In the genomic region with DNA sequence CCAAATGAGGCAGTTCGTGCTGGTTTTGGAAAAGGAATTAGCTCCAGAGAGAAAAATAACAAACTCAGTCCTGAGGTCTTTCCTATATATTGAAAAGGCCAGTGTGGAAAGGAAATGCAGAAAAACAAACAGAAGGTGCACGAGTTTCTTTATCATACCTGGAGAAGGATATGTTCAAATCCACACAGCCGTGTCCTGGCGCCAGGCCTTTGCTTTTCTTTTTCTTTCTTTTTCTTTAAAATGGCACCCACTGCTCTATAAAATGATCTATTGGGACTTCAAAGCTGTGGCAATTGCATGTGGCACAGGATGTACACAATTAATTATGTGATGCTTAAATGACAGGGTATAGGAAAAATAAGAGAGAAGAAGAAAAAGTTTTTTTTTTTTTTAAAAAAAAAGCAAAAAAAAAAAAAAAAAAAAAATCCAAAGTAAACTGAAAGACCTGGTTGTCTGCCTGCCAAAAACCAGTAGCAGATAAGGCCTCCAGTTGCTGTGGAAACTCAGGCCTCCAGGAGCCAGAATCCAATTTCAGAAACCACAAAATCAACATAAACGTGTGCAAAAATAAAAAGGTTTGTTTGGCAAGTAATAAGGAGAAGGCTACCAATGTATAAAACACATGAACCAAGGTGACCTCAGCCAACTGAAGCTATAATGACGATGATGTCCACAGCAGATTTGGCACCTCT, we compare ENCODE assay signal across 15 cellular contexts.
DNase-seq lines count a peak whose midpoint lies in the region; ATAC-seq and TF ChIP-seq lines count a peak whose summit lies in the region.
"Had no signal": no experiment of that assay in that cellular context is flagged by ENCODE, and none has a peak within 500 bp of the region (broad histone marks: within the 10 kb centered on the region; RNA-seq: fewer than 3 reads in every experiment).

No MANE protein-coding gene starts in this region.

- no peaks in the 10 kb centered on the region for H3K36me3 ChIP-seq in PC-3 (ENCODE audit: low read depth, low read length)
- H3K36me3 ChIP-seq in lower lobe of right lung: no peaks in the 10 kb centered on the region
- H3K36me3 ChIP-seq in aorta (ENCODE audit: control insufficient read depth in 1 of 2, insufficient read depth in 2 of 2, low read length in 1 of 2): no peaks in the 10 kb centered on the region
- H3K36me3 ChIP-seq: esophagus muscularis mucosa had no signal

- H3K4me1 ChIP-seq in PC-3 (ENCODE audit: insufficient read depth, low read length) (peaks cover 9% of the 10 kb centered on the region), lower lobe of right lung (no peaks in the 10 kb centered on the region), aorta (ENCODE audit: control insufficient read depth in 1 of 2, insufficient read depth in 2 of 2, low read length in 2 of 2) (no peaks in the 10 kb centered on the region)
- H3K4me1 ChIP-seq: esophagus muscularis mucosa had no signal

- H3K79me2 ChIP-seq in PC-3 (ENCODE audit: low read length): no peaks in the 10 kb centered on the region

- H3K9ac ChIP-seq in PC-3 (ENCODE audit: low read length): no peak overlapping the region

- H3K27me3 ChIP-seq in PC-3 (ENCODE audit: low read length) (no peaks in the 10 kb centered on the region), lower lobe of right lung (ENCODE audit: low read depth) (no peaks in the 10 kb centered on the region), aorta (ENCODE audit: control insufficient read depth in 1 of 2, insufficient read depth in 2 of 2, low read length in 1 of 2) (no peaks in the 10 kb centered on the region)

- DNase-seq in DMS153 (lab: John Stamatoyannopoulos, UW) (peak; percentile 99), NCI-H146 (lab: John Stamatoyannopoulos, UW) (peak; percentile 99), PC-3 (peak; percentile 81), lower lobe of right lung (no peak), aorta (no peak)
- DNase-seq in activated CD4-positive, CD25-positive, alpha-beta regulatory T cell treated with anti-CD3 and anti-CD28 coated beads, Interleukin-2, amount 50 U/mL, for 72 hours: no peak
- DNase-seq: central memory CD4-positive, alpha-beta T cell; H7; immature natural killer cell; KBM-7; stimulated activated CD4-positive, alpha-beta T cell treated with anti-CD3 and anti-CD28 coated beads, Interleukin-1b, Interleukin-23, amount 100 ng/mL, for 48 hours had no signal

- H3K9me2 ChIP-seq in PC-3 (replicated peaks; ENCODE audit: low read length): no peaks in the 10 kb centered on the region

- BruUV-seq in PC-3 (replicated peaks; lab: Mats Ljungman, UMichigan): no TSS peak

- 40 to 41% methylated on average over 6 of the region's 6 CpGs for WGBS in aorta, 2 donors

- POLR2A ChIA-PET in PC-3 (lab: Charles Lee; ENCODE audit: unreplicated experiment): no interaction called here

- CTCF ChIA-PET in PC-3 (lab: Charles Lee): no interaction called here

- H3K4me3 ChIP-seq in PC-3 (ENCODE audit: low read length) (no peak overlapping the region), lower lobe of right lung (peak overlapping the region; percentile 15), aorta (ENCODE audit: low read length in 2 of 2) (no peak overlapping the region)
- H3K4me3 ChIP-seq: esophagus muscularis mucosa had no signal

- H3K27ac ChIP-seq in PC-3 (ENCODE audit: low read length) (no peak overlapping the region), lower lobe of right lung (no peak overlapping the region), aorta (ENCODE audit: low read depth in 1 of 2, low read length in 2 of 2) (no peak overlapping the region)
- H3K27ac ChIP-seq: esophagus muscularis mucosa had no signal

- H3K9me3 ChIP-seq in PC-3 (ENCODE audit: low read length): no peaks in the 10 kb centered on the region
- H3K9me3 ChIP-seq in lower lobe of right lung: no peaks in the 10 kb centered on the region
- no peaks in the 10 kb centered on the region for H3K9me3 ChIP-seq in aorta (ENCODE audit: control insufficient read depth, low read length)
- H3K9me3 ChIP-seq: esophagus muscularis mucosa had no signal

- H2AFZ ChIP-seq in PC-3 (ENCODE audit: low read length): no peak overlapping the region

- peak; percentile 91 for ATAC-seq in PC-3
- peak; percentile 52 to 74 for ATAC-seq in lower lobe of right lung
- no peak for ATAC-seq in GM21390 (IDR thresholded peaks at IDR 0.05; ENCODE audit: unreplicated experiment)
- no peak for ATAC-seq in HG03135 (IDR thresholded peaks at IDR 0.05; ENCODE audit: unreplicated experiment)
- ATAC-seq in aorta (ENCODE audit: low FRiP score): no peak
- ATAC-seq: Panc1 had no signal

- peak overlapping the region; percentile 35; the same call in 1 of the 2 replicates for H3K4me2 ChIP-seq in PC-3 (ENCODE audit: low read length)

- intact Hi-C loops in PC-3 (cut with micrococcal nuclease): no loop called here
- intact Hi-C loops in lower lobe of right lung (cut with DNase I): no loop called here
- intact Hi-C loops in aorta (cut with DNase I): no loop called here

- TF ChIP-seq CTCF in PC-3 (conservative IDR thresholded peaks at IDR 0.05; ENCODE audit: low read depth, low read length) (no peak), lower lobe of right lung (IDR thresholded peaks at IDR 0.05) (no peak)

- no peaks in the 10 kb centered on the region for H4K20me1 ChIP-seq in PC-3 (ENCODE audit: low read length)

- H3F3A ChIP-seq in PC-3 (ENCODE audit: low read length, unreplicated experiment): no peaks in the 10 kb centered on the region

Comparison
In these comparisons a context has a peak if more than half of its experiments do, and no peak if none do; other contexts are left out.
1. DNase-seq: peak in DMS153 (single experiment), NCI-H146 (single experiment) and PC-3 (single experiment); none in lower lobe of right lung (single experiment), activated CD4-positive, CD25-positive, alpha-beta regulatory T cell treated with anti-CD3 and anti-CD28 coated beads, Interleukin-2, amount 50 U/mL, for 72 hours (single experiment) and aorta (0 of 2).
2. ATAC-seq: peak in PC-3 (single experiment) and lower lobe of right lung (2 of 2); none in GM21390 (single experiment), HG03135 (single experiment) and aorta (single experiment).